ENCODE assay signal across 2 cellular contexts in the genomic region with DNA sequence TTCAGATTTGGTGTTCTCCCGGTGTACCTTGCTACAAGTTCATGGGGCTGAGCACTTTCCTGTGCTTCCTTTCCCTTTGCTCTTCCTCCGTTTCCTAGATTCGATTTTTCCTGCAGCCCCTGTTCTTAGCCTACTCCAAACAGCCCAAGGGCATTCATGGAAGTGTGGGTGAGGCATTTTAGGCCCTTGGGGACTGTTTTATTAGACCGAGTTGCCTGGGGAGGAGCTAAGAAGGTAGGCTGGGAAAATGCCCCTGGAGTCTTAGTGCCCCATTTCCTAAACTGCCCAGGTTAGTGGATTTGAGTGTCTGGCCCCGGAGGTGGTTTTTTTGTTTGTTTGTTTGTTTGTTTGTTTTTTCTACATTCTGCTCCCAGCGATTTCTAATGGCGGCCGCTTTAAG.
A peak's percentile ranks its signal among the peaks of the same experiment; 100 is the strongest.
TF ChIP-seq lines count a peak whose summit lies in the region.

No MANE protein-coding gene starts in this region.

TF ChIP-seq in HEK293, 187 proteins besides CTCF, POLR2A, EP300 and RAD21:
- TF ChIP-seq ZSCAN23 (tag by site-specific recombination; IDR thresholded peaks at IDR 0.05) (no peak), ZNF423 (tag by site-specific recombination; IDR thresholded peaks at IDR 0.05) (0 out of 2 replicates have a peak, but pooled peaks have one; percentile 21)
- TF ChIP-seq, protein P1, sequence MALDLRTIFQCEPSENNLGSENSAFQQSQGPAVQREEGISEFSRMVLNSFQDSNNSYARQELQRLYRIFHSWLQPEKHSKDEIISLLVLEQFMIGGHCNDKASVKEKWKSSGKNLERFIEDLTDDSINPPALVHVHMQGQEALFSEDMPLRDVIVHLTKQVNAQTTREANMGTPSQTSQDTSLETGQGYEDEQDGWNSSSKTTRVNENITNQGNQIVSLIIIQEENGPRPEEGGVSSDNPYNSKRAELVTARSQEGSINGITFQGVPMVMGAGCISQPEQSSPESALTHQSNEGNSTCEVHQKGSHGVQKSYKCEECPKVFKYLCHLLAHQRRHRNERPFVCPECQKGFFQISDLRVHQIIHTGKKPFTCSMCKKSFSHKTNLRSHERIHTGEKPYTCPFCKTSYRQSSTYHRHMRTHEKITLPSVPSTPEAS (tag by site-specific recombination; IDR thresholded peaks at IDR 0.05) = no peak

TF ChIP-seq in HepG2, 621 proteins besides CTCF, POLR2A, EP300 and RAD21:
- peak; percentile 4; the same call in 1 of the 2 replicates for TF ChIP-seq POGZ (CRISPR knock-in tag; IDR thresholded peaks at IDR 0.05)
- no peak for TF ChIP-seq FLYWCH1 (CRISPR knock-in tag; IDR thresholded peaks at IDR 0.05)
- no peak for TF ChIP-seq ZNF644 (CRISPR knock-in tag; IDR thresholded peaks at IDR 0.05; ENCODE audit: low read depth)
- TF ChIP-seq NFE2 (CRISPR knock-in tag; IDR thresholded peaks at IDR 0.05) = no peak
- TF ChIP-seq YY1 (IDR thresholded peaks at IDR 0.05; ENCODE audit: insufficient read depth, insufficient replicate concordance, low read depth, low read length) = no peak
- no peak for TF ChIP-seq SP5 (CRISPR knock-in tag; IDR thresholded peaks at IDR 0.05; ENCODE audit: borderline replicate concordance, low read depth)
- TF ChIP-seq, protein P2, sequence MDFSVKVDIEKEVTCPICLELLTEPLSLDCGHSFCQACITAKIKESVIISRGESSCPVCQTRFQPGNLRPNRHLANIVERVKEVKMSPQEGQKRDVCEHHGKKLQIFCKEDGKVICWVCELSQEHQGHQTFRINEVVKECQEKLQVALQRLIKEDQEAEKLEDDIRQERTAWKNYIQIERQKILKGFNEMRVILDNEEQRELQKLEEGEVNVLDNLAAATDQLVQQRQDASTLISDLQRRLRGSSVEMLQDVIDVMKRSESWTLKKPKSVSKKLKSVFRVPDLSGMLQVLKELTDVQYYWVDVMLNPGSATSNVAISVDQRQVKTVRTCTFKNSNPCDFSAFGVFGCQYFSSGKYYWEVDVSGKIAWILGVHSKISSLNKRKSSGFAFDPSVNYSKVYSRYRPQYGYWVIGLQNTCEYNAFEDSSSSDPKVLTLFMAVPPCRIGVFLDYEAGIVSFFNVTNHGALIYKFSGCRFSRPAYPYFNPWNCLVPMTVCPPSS (IDR thresholded peaks at IDR 0.05) = no peak
- no peak for TF ChIP-seq SMARCC2 (IDR thresholded peaks at IDR 0.05)
- TF ChIP-seq, protein P3, sequence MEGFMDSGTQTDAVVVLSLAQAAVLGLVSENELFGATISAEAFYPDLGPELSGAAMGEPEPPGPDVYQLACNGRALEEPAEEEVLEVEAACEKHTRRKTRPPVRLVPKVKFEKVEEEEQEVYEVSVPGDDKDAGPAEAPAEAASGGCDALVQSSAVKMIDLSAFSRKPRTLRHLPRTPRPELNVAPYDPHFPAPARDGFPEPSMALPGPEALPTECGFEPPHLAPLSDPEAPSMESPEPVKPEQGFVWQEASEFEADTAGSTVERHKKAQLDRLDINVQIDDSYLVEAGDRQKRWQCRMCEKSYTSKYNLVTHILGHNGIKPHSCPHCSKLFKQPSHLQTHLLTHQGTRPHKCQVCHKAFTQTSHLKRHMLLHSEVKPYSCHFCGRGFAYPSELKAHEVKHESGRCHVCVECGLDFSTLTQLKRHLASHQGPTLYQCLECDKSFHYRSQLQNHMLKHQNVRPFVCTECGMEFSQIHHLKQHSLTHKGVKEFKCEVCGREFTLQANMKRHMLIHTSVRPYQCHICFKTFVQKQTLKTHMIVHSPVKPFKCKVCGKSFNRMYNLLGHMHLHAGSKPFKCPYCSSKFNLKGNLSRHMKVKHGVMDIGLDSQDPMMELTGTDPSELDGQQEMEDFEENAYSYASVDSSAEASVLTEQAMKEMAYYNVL (CRISPR knock-in tag; IDR thresholded peaks at IDR 0.05; ENCODE audit: borderline replicate concordance) = no peak
- TF ChIP-seq PRPF4 (IDR thresholded peaks at IDR 0.05; ENCODE audit: low read depth, low read length, poor library complexity, severe bottlenecking) = no peak
- TF ChIP-seq, protein P4, sequence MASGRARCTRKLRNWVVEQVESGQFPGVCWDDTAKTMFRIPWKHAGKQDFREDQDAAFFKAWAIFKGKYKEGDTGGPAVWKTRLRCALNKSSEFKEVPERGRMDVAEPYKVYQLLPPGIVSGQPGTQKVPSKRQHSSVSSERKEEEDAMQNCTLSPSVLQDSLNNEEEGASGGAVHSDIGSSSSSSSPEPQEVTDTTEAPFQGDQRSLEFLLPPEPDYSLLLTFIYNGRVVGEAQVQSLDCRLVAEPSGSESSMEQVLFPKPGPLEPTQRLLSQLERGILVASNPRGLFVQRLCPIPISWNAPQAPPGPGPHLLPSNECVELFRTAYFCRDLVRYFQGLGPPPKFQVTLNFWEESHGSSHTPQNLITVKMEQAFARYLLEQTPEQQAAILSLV (CRISPR knock-in tag; IDR thresholded peaks at IDR 0.05; ENCODE audit: borderline replicate concordance) = no peak
- no peak for TF ChIP-seq TCF7L2 (IDR thresholded peaks at IDR 0.05; ENCODE audit: low read depth, low read length)
- no peak for TF ChIP-seq ARNT (IDR thresholded peaks at IDR 0.05)
- no peak for TF ChIP-seq TGIF2 (CRISPR knock-in tag; IDR thresholded peaks at IDR 0.05)
- TF ChIP-seq, protein P5, sequence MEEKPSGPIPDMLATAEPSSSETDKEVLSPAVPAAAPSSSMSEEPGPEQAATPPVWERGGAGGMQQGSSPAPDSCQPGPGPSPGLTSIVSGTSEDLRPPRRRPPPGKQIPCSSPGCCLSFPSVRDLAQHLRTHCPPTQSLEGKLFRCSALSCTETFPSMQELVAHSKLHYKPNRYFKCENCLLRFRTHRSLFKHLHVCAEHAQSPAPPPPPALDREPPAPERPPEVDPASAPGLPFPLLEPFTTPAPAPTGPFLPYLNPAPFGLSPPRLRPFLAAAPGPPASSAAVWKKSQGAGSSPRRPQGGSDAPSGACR (CRISPR knock-in tag; IDR thresholded peaks at IDR 0.05) = no peak
- TF ChIP-seq DNMT1 (CRISPR knock-in tag; IDR thresholded peaks at IDR 0.05) = no peak
- no peak for TF ChIP-seq ZNF3 (CRISPR knock-in tag; IDR thresholded peaks at IDR 0.05)
- TF ChIP-seq ZC3H4 (CRISPR knock-in tag; IDR thresholded peaks at IDR 0.05; ENCODE audit: borderline replicate concordance) = no peak
- no peak for TF ChIP-seq NKX3-1 (CRISPR knock-in tag; IDR thresholded peaks at IDR 0.05)
- peak; percentile 19; the same call in 1 of the 2 replicates for TF ChIP-seq ZNF782 (CRISPR knock-in tag; IDR thresholded peaks at IDR 0.05; ENCODE audit: borderline replicate concordance)
- TF ChIP-seq ERF (CRISPR knock-in tag; IDR thresholded peaks at IDR 0.05) = 0 out of 2 replicates have a peak, but pooled peaks have one; percentile 16
- TF ChIP-seq ZBTB42 (CRISPR knock-in tag; IDR thresholded peaks at IDR 0.05) = no peak
- no peak for TF ChIP-seq TAF15 (IDR thresholded peaks at IDR 0.05; ENCODE audit: low read depth, low read length, poor library complexity, severe bottlenecking)
- TF ChIP-seq MED8 (CRISPR knock-in tag; IDR thresholded peaks at IDR 0.05; ENCODE audit: insufficient replicate concordance) = peak; percentile 10
- no peak for TF ChIP-seq EZH2 (conservative IDR thresholded peaks at IDR 0.05; ENCODE audit: low read depth, low read length)
- TF ChIP-seq, protein P6, sequence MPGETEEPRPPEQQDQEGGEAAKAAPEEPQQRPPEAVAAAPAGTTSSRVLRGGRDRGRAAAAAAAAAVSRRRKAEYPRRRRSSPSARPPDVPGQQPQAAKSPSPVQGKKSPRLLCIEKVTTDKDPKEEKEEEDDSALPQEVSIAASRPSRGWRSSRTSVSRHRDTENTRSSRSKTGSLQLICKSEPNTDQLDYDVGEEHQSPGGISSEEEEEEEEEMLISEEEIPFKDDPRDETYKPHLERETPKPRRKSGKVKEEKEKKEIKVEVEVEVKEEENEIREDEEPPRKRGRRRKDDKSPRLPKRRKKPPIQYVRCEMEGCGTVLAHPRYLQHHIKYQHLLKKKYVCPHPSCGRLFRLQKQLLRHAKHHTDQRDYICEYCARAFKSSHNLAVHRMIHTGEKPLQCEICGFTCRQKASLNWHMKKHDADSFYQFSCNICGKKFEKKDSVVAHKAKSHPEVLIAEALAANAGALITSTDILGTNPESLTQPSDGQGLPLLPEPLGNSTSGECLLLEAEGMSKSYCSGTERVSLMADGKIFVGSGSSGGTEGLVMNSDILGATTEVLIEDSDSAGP (CRISPR knock-in tag; IDR thresholded peaks at IDR 0.05; ENCODE audit: borderline replicate concordance) = no peak
- no peak for TF ChIP-seq ZNF337 (CRISPR knock-in tag; IDR thresholded peaks at IDR 0.05; ENCODE audit: borderline replicate concordance, low read depth)
